In genomic region chr17:70169707-70170597, GRCh38 we compare ENCODE assay signal across 8 cellular contexts. TPM values are rescaled to one million over a fixed set of nuclear protein-coding genes. Genes with fewer than 3 reads are reported as not detected.
A peak's percentile ranks its signal among the peaks of the same experiment; 100 is the strongest.
DNase-seq lines count a peak whose midpoint lies in the region; ATAC-seq and TF ChIP-seq lines count a peak whose summit lies in the region.

No MANE protein-coding gene starts in this region.

- H3K27ac Mint-ChIP-seq in T-helper 1 cell treated with Interleukin-12 subunit alpha and Interleukin-12 subunit beta and Interleukin-4 antibody, amounts not matched to agents 30 μg/mL and 1 μg/mL, for 36 hours, result no peak overlapping the region
- no peak overlapping the region for H3K27ac Mint-ChIP-seq in T-cell
- no peak overlapping the region for H3K27ac Mint-ChIP-seq in neural progenitor cell

- no peaks in the 10 kb centered on the region for H3K9me3 Mint-ChIP-seq in T-helper 1 cell treated with Interleukin-12 subunit alpha and Interleukin-12 subunit beta and Interleukin-4 antibody, amounts not matched to agents 30 μg/mL and 1 μg/mL, for 36 hours
- no peaks in the 10 kb centered on the region for H3K9me3 Mint-ChIP-seq in T-cell
- H3K9me3 Mint-ChIP-seq in neural progenitor cell, result no peaks in the 10 kb centered on the region

- no peaks in the 10 kb centered on the region for H3K79me2 ChIP-seq in neural progenitor cell (ENCODE audit: low read depth)

- no peaks in the 10 kb centered on the region for H3F3A ChIP-seq in neural progenitor cell (ENCODE audit: low read depth)

- peaks cover 53% of the 10 kb centered on the region for H3K27me3 ChIP-seq in neural progenitor cell

- H3K4me2 ChIP-seq in neural progenitor cell, result peak overlapping the region; percentile 79

- peaks cover 64% of the 10 kb centered on the region for H3K27me3 Mint-ChIP-seq in T-helper 1 cell treated with Interleukin-12 subunit alpha and Interleukin-12 subunit beta and Interleukin-4 antibody, amounts not matched to agents 30 μg/mL and 1 μg/mL, for 36 hours (ENCODE audit: low read depth)
- H3K27me3 Mint-ChIP-seq in T-cell, result peaks cover 46 to 57% of the 10 kb centered on the region in 2 donors
- H3K27me3 Mint-ChIP-seq in neural progenitor cell (ENCODE audit: insufficient read depth, low read depth), result peaks cover 3% of the 10 kb centered on the region

- CTCF ChIA-PET in T-cell (lab: Charles Lee) (no interaction called here), HEK293T (lab: Yijun Ruan, JAX) (no interaction called here)

- DNase-seq in T-helper 1 cell (no peak), T-cell (no peak), fibroblast of villous mesenchyme (ENCODE audit: low read depth) (peak; percentile 76), neural progenitor cell (ENCODE audit: low spot score) (no peak), GF-D8 (lab: John Stamatoyannopoulos, UW) (no peak), islet precursor cell (no peak), HEK293T (ENCODE audit: extremely low spot score) (no peak)

- no peak overlapping the region for H3K27ac ChIP-seq in neural progenitor cell

- POLR2A ChIA-PET in T-cell (lab: Charles Lee), result no interaction called here
- POLR2A ChIA-PET in HEK293T (lab: Yijun Ruan, JAX), result no interaction called here

- no peak overlapping the region for H3K9ac ChIP-seq in neural progenitor cell

- H3K4me3 ChIP-seq in fibroblast of villous mesenchyme (ENCODE audit: low read depth, low read length) (peak overlapping the region; percentile 71), neural progenitor cell (peak overlapping the region; percentile 55)

- peaks cover 14% of the 10 kb centered on the region for H3K4me1 Mint-ChIP-seq in T-helper 1 cell treated with Interleukin-12 subunit alpha and Interleukin-12 subunit beta and Interleukin-4 antibody, amounts not matched to agents 30 μg/mL and 1 μg/mL, for 36 hours (ENCODE audit: low read depth)
- H3K4me1 Mint-ChIP-seq in T-cell, result peaks cover 16 to 20% (median 16%) of the 10 kb centered on the region in 3 donors
- H3K4me1 Mint-ChIP-seq in neural progenitor cell, result peaks cover 44% of the 10 kb centered on the region

- peak in 1 of 4 experiments; percentile 10 for ATAC-seq in T-cell (replicated peaks in 1 of 4)

- H3K4me3 Mint-ChIP-seq in T-helper 1 cell treated with Interleukin-12 subunit alpha and Interleukin-12 subunit beta and Interleukin-4 antibody, amounts not matched to agents 30 μg/mL and 1 μg/mL, for 36 hours, result peak overlapping the region; percentile 69
- H3K4me3 Mint-ChIP-seq in T-cell (peak overlapping the region; percentile 2 to 76 (median 42)), neural progenitor cell (peak overlapping the region; percentile 94)

- H3K9me3 ChIP-seq in neural progenitor cell (ENCODE audit: low read depth), result no peaks in the 10 kb centered on the region

- no peak for TF ChIP-seq CTCF in fibroblast of villous mesenchyme (IDR thresholded peaks at IDR 0.05; ENCODE audit: insufficient read depth, low read depth, low read length)
- no peak for TF ChIP-seq CTCF in neural progenitor cell (IDR thresholded peaks at IDR 0.05)

- H3K4me1 ChIP-seq in neural progenitor cell, result peaks cover 8% of the 10 kb centered on the region

- H3K36me3 Mint-ChIP-seq in T-helper 1 cell treated with Interleukin-12 subunit alpha and Interleukin-12 subunit beta and Interleukin-4 antibody, amounts not matched to agents 30 μg/mL and 1 μg/mL, for 36 hours (ENCODE audit: low read depth), result peaks cover 2% of the 10 kb centered on the region
- no peaks in the 10 kb centered on the region for H3K36me3 Mint-ChIP-seq in T-cell
- H3K36me3 Mint-ChIP-seq in neural progenitor cell, result no peaks in the 10 kb centered on the region

- no peaks in the 10 kb centered on the region for H4K20me1 ChIP-seq in neural progenitor cell (ENCODE audit: low read depth)

- peak overlapping the region; percentile 91 for H2AFZ ChIP-seq in neural progenitor cell (replicated peaks)

- H3K36me3 ChIP-seq in neural progenitor cell, result no peaks in the 10 kb centered on the region

TF ChIP-seq in HEK293T, 16 proteins besides CTCF, POLR2A, EP300 and RAD21:
- TF ChIP-seq L3MBTL2 (conservative IDR thresholded peaks at IDR 0.05), result no peak
- no peak for TF ChIP-seq SUZ12 (IDR thresholded peaks at IDR 0.05)
- TF ChIP-seq CTBP1 (IDR thresholded peaks at IDR 0.05; ENCODE audit: borderline replicate concordance), result no peak
- TF ChIP-seq SP1 (IDR thresholded peaks at IDR 0.05), result no peak
- TF ChIP-seq FOXK2 (IDR thresholded peaks at IDR 0.05), result no peak
- TF ChIP-seq FOXM1 (IDR thresholded peaks at IDR 0.05; ENCODE audit: borderline replicate concordance), result no peak

RNA-seq across cellular contexts. Expression of gene KCNJ2, which starts 0.6 kb away (rescaled TPM):
- total RNA-seq in T-cell (under 1 TPM in 2 of 5 donors, not detected in 3; 0.07 to 0.09 TPM), fibroblast of villous mesenchyme (0.64 and 0.86 TPM in 2 replicates), neural progenitor cell (ENCODE audit: low replicate concordance) (0.62 and 1.1 TPM in 2 replicates)

Comparison
In these comparisons a context has a peak if more than half of its experiments do, and no peak if none do; other contexts are left out.
1. H3K4me3 Mint-ChIP-seq: peak in every context shown above with its lines; median percentile 94 in neural progenitor cell; 69 in T-helper 1 cell treated with Interleukin-12 subunit alpha and Interleukin-12 subunit beta and Interleukin-4 antibody, amounts not matched to agents 30 μg/mL and 1 μg/mL, for 36 hours; 42 in T-cell.